In genomic region chr2:10814571-10815331, GRCh38 we compare ENCODE assay signal across 1 cellular context.
TF ChIP-seq lines count a peak whose summit lies in the region.

No MANE protein-coding gene starts in this region.

TF ChIP-seq in HepG2, 621 proteins besides CTCF, POLR2A, EP300 and RAD21 (continued from another document and continues in another):
- TF ChIP-seq ZNF343 (CRISPR knock-in tag; IDR thresholded peaks at IDR 0.05), result no peak
- TF ChIP-seq ZNF619 (CRISPR knock-in tag; IDR thresholded peaks at IDR 0.05), result no peak
- no peak for TF ChIP-seq HNF1A (IDR thresholded peaks at IDR 0.05; ENCODE audit: low read depth)
- no peak for TF ChIP-seq HNF1A (CRISPR knock-in tag; IDR thresholded peaks at IDR 0.05; ENCODE audit: borderline replicate concordance)
- TF ChIP-seq ZNF839 (CRISPR knock-in tag; IDR thresholded peaks at IDR 0.05; ENCODE audit: borderline replicate concordance), result no peak
- 0 out of 2 replicates have a peak, but pooled peaks have one; percentile 45 for TF ChIP-seq GATAD2A (CRISPR knock-in tag; IDR thresholded peaks at IDR 0.05)
- no peak for TF ChIP-seq RXRA (CRISPR knock-in tag; IDR thresholded peaks at IDR 0.05)
- TF ChIP-seq ZNF280B (CRISPR knock-in tag; IDR thresholded peaks at IDR 0.05; ENCODE audit: borderline replicate concordance), result 0 out of 2 replicates have a peak, but pooled peaks have one; percentile 46
- TF ChIP-seq HIVEP1 (CRISPR knock-in tag; IDR thresholded peaks at IDR 0.05), result peak; percentile 41; the same call in 1 of the 2 replicates
- no peak for TF ChIP-seq ISX (CRISPR knock-in tag; conservative IDR thresholded peaks at IDR 0.05)
- TF ChIP-seq CERS6 (CRISPR knock-in tag; IDR thresholded peaks at IDR 0.05), result no peak
- TF ChIP-seq AFF4 (CRISPR knock-in tag; IDR thresholded peaks at IDR 0.05), result no peak
- no peak for TF ChIP-seq ZNF644 (CRISPR knock-in tag; IDR thresholded peaks at IDR 0.05; ENCODE audit: low read depth)
- peak; percentile 18; the same call in 1 of the 2 replicates for TF ChIP-seq ZBTB7B (CRISPR knock-in tag; IDR thresholded peaks at IDR 0.05)
- TF ChIP-seq SNAI1 (CRISPR knock-in tag; IDR thresholded peaks at IDR 0.05; ENCODE audit: borderline replicate concordance), result peak; percentile 35; the same call in 1 of the 2 replicates
- TF ChIP-seq NR2C2 (CRISPR knock-in tag; IDR thresholded peaks at IDR 0.05; ENCODE audit: borderline replicate concordance), result no peak
- TF ChIP-seq AKAP8 (CRISPR knock-in tag; IDR thresholded peaks at IDR 0.05), result no peak
- no peak for TF ChIP-seq SRY (CRISPR knock-in tag; IDR thresholded peaks at IDR 0.05)
- 0 out of 2 replicates have a peak, but pooled peaks have one; percentile 37 for TF ChIP-seq ZNF800 (CRISPR knock-in tag; IDR thresholded peaks at IDR 0.05)
- TF ChIP-seq ZNF770 (CRISPR knock-in tag; IDR thresholded peaks at IDR 0.05), result no peak
- no peak for TF ChIP-seq ZNF264 (CRISPR knock-in tag; IDR thresholded peaks at IDR 0.05)
- TF ChIP-seq TBL1XR1 (IDR thresholded peaks at IDR 0.05; ENCODE audit: borderline replicate concordance, low read length, partially characterized antibody), result no peak
- TF ChIP-seq HNRNPUL1 (IDR thresholded peaks at IDR 0.05; ENCODE audit: low read depth, low read length), result no peak
- no peak for TF ChIP-seq XBP1 (CRISPR knock-in tag; IDR thresholded peaks at IDR 0.05)
- TF ChIP-seq ZNF329 (CRISPR knock-in tag; IDR thresholded peaks at IDR 0.05; ENCODE audit: low read depth), result no peak
- TF ChIP-seq ZNF142 (CRISPR knock-in tag; IDR thresholded peaks at IDR 0.05), result no peak
- TF ChIP-seq KLF9 (CRISPR knock-in tag; IDR thresholded peaks at IDR 0.05; ENCODE audit: low read depth), result 0 out of 2 replicates have a peak, but pooled peaks have one; percentile 24
- no peak for TF ChIP-seq MEIS1 (CRISPR knock-in tag; IDR thresholded peaks at IDR 0.05; ENCODE audit: borderline replicate concordance)
- 0 out of 2 replicates have a peak, but pooled peaks have one; percentile 35 for TF ChIP-seq CAMTA2 (CRISPR knock-in tag; IDR thresholded peaks at IDR 0.05; ENCODE audit: borderline replicate concordance)
- TF ChIP-seq ZNF432 (CRISPR knock-in tag; IDR thresholded peaks at IDR 0.05; ENCODE audit: borderline replicate concordance), result no peak
- TF ChIP-seq ZNF276 (CRISPR knock-in tag; IDR thresholded peaks at IDR 0.05; ENCODE audit: low read depth), result no peak
- TF ChIP-seq ZNF431 (CRISPR knock-in tag; IDR thresholded peaks at IDR 0.05; ENCODE audit: borderline replicate concordance, low read depth), result no peak
- no peak for TF ChIP-seq SNAPC2 (CRISPR knock-in tag; IDR thresholded peaks at IDR 0.05)
- TF ChIP-seq CBX2 (IDR thresholded peaks at IDR 0.05; ENCODE audit: low read depth, low read length), result no peak
- no peak for TF ChIP-seq CBX2 (CRISPR knock-in tag; IDR thresholded peaks at IDR 0.05; ENCODE audit: low read depth)
